Comparison of ENCODE assay signal across 14 cellular contexts in genomic region chr2:151043484-151043883, GRCh38.
DNase-seq lines count a peak whose midpoint lies in the region; FAIRE-seq and TF ChIP-seq lines count a peak whose summit lies in the region.
"Had no signal": no experiment of that assay in that cellular context is flagged by ENCODE, and none has a peak within 500 bp of the region (broad histone marks: within the 10 kb centered on the region; RNA-seq: fewer than 3 reads in every experiment).

No MANE protein-coding gene starts in this region.

- DNase-seq in DMS 273 treated with DMSO at 0.1 percent for 48 hours (lab: John Stamatoyannopoulos, UW) (peak; percentile 61), LoVo (ENCODE audit: low spot score) (peak; percentile 20), amniotic epithelial cell (ENCODE audit: low read depth) (peak; percentile 66), keratinocyte (ENCODE audit: low read depth, low spot score) (peak; percentile 84), NCI-H82 treated with DMSO at 0.1 percent for 48 hours (lab: John Stamatoyannopoulos, UW; ENCODE audit: unreplicated experiment) (no peak), GM10248 (ENCODE audit: extremely low spot score) (no peak)
- no peak for DNase-seq in activated T-helper 2 cell treated with anti-CD3 and anti-CD28 coated beads, Interferon-gamma antibody, Interleukin-2, Interleukin-4, amounts not matched to agents 10 μg/mL and 5 μg/mL and 100 μg/mL, durations not matched to agents 14 hours and 24 hours and 36 hours (ENCODE audit: low spot score)
- DNase-seq in activated CD4-positive, alpha-beta T cell treated with anti-CD3 and anti-CD28 coated beads, Interleukin-2, amount 10 ng/mL, durations not matched to agents 24 days and 14 days, result no peak
- DNase-seq: effector memory CD4-positive, alpha-beta T cell; GOT3; mucosa of descending colon; MV-4-11 had no signal

- intact Hi-C loops in activated T-helper 2 cell treated with anti-CD3 and anti-CD28 coated beads, Interferon-gamma antibody, Interleukin-2, Interleukin-4, amounts not matched to agents 10 μg/mL and 5 μg/mL and 100 μg/mL, durations not matched to agents 14 hours and 24 hours and 36 hours (cut with micrococcal nuclease), result no loop called here
- intact Hi-C loops in activated CD4-positive, alpha-beta T cell treated with anti-CD3 and anti-CD28 coated beads, Interleukin-2, amount 10 ng/mL, durations not matched to agents 24 days and 14 days (cut with micrococcal nuclease), result no loop called here

- CTCF ChIA-PET in GM10248 (lab: Yijun Ruan, JAX), result no interaction called here

- peaks cover 24% of the 10 kb centered on the region for H3K4me1 ChIP-seq in keratinocyte (ENCODE audit: control insufficient read depth, extremely low read depth, insufficient read depth, low read length)
- H3K4me1 ChIP-seq: BLaER1 treated with 17β-estradiol and CSF1 and Interleukin-3, amounts not matched to agents 10 nM and 100 nM had no signal

- peak overlapping the region in 1 of 3 experiments; percentile 18 for H3K4me3 ChIP-seq in keratinocyte (ENCODE audit: control insufficient read depth in 2 of 3, extremely low read depth in 1 of 3, insufficient read depth in 2 of 3, low read depth in 1 of 3, low read length in 3 of 3)
- H3K4me3 ChIP-seq: BLaER1 treated with 17β-estradiol and CSF1 and Interleukin-3, amounts not matched to agents 10 nM and 100 nM; mucosa of descending colon had no signal

- POLR2A ChIA-PET in GM10248 (lab: Yijun Ruan, JAX), result no interaction called here

- H3K9ac ChIP-seq in keratinocyte (ENCODE audit: control insufficient read depth, extremely low read depth, insufficient read depth, low read length), result no peak overlapping the region
- H3K9ac ChIP-seq: BLaER1 treated with 17β-estradiol and CSF1 and Interleukin-3, amounts not matched to agents 10 nM and 100 nM had no signal

- no peaks in the 10 kb centered on the region for H3K36me3 Mint-ChIP-seq in activated T-helper 2 cell treated with anti-CD3 and anti-CD28 coated beads, Interferon-gamma antibody, Interleukin-2, Interleukin-4, amounts not matched to agents 10 μg/mL and 5 μg/mL and 100 μg/mL, durations not matched to agents 14 hours and 24 hours and 36 hours (ENCODE audit: low read depth)
- H3K36me3 Mint-ChIP-seq in activated CD4-positive, alpha-beta T cell treated with anti-CD3 and anti-CD28 coated beads, Interleukin-2, amount 10 ng/mL, durations not matched to agents 24 days and 14 days (ENCODE audit: low read depth), result no peaks in the 10 kb centered on the region
- H3K36me3 Mint-ChIP-seq: activated naive CD8-positive, alpha-beta T cell had no signal

- TF ChIP-seq CTCF in keratinocyte (optimal IDR thresholded peaks at IDR 0.05 in 1 of 3, IDR thresholded peaks at IDR 0.05 in 1 of 3, conservative IDR thresholded peaks at IDR 0.05 in 1 of 3; ENCODE audit: extremely low read depth in 1 of 3, insufficient read depth in 2 of 3, low read length in 3 of 3) (no peak), GM10248 (IDR thresholded peaks at IDR 0.05; ENCODE audit: control extremely low read depth, extremely low read depth, low read depth, missing control alignments) (no peak)

- no peaks in the 10 kb centered on the region for H3K27me3 ChIP-seq in keratinocyte (ENCODE audit: control insufficient read depth, extremely low read depth, insufficient read depth, low read length)
- H3K27me3 ChIP-seq: BLaER1 treated with 17β-estradiol and CSF1 and Interleukin-3, amounts not matched to agents 10 nM and 100 nM had no signal

- dilution Hi-C loops in keratinocyte (cut with MboI; ENCODE audit: extremely low pct_ligation_motif_present, low sequenced_read_pairs), result no loop called here

- no peaks in the 10 kb centered on the region for H3K36me3 ChIP-seq in keratinocyte (ENCODE audit: control insufficient read depth in 2 of 2, extremely low read depth in 1 of 2, insufficient read depth in 2 of 2, low read length in 2 of 2)
- H3K36me3 ChIP-seq: BLaER1 treated with 17β-estradiol and CSF1 and Interleukin-3, amounts not matched to agents 10 nM and 100 nM had no signal

- peak overlapping the region; percentile 37 for H3K4me2 ChIP-seq in keratinocyte (ENCODE audit: control insufficient read depth, extremely low read depth, insufficient read depth, low read depth, low read length)
- H3K4me2 ChIP-seq: BLaER1 treated with 17β-estradiol and CSF1 and Interleukin-3, amounts not matched to agents 10 nM and 100 nM had no signal

- H3K27ac ChIP-seq in keratinocyte (ENCODE audit: control insufficient read depth, insufficient read depth, low read length), result peak overlapping the region; percentile 74
- H3K27ac ChIP-seq: BLaER1 treated with 17β-estradiol and CSF1 and Interleukin-3, amounts not matched to agents 10 nM and 100 nM had no signal

- H2AFZ ChIP-seq in keratinocyte (ENCODE audit: control insufficient read depth, low read length), result no peak overlapping the region

- peak; percentile 93 for FAIRE-seq in keratinocyte (lab: Jason Lieb, UNC)

- no peaks in the 10 kb centered on the region for H4K20me1 ChIP-seq in keratinocyte (ENCODE audit: control insufficient read depth, extremely low read depth, insufficient read depth, low read length)
- H4K20me1 ChIP-seq: BLaER1 treated with 17β-estradiol and CSF1 and Interleukin-3, amounts not matched to agents 10 nM and 100 nM had no signal

- H3K27ac Mint-ChIP-seq in activated T-helper 2 cell treated with anti-CD3 and anti-CD28 coated beads, Interferon-gamma antibody, Interleukin-2, Interleukin-4, amounts not matched to agents 10 μg/mL and 5 μg/mL and 100 μg/mL, durations not matched to agents 14 hours and 24 hours and 36 hours, result no peak overlapping the region
- H3K27ac Mint-ChIP-seq in activated CD4-positive, alpha-beta T cell treated with anti-CD3 and anti-CD28 coated beads, Interleukin-2, amount 10 ng/mL, durations not matched to agents 24 days and 14 days, result no peak overlapping the region
- H3K27ac Mint-ChIP-seq: activated naive CD8-positive, alpha-beta T cell had no signal

- no peaks in the 10 kb centered on the region for H3K27me3 Mint-ChIP-seq in activated T-helper 2 cell treated with anti-CD3 and anti-CD28 coated beads, Interferon-gamma antibody, Interleukin-2, Interleukin-4, amounts not matched to agents 10 μg/mL and 5 μg/mL and 100 μg/mL, durations not matched to agents 14 hours and 24 hours and 36 hours (ENCODE audit: low read depth)
- H3K27me3 Mint-ChIP-seq in activated CD4-positive, alpha-beta T cell treated with anti-CD3 and anti-CD28 coated beads, Interleukin-2, amount 10 ng/mL, durations not matched to agents 24 days and 14 days, result no peaks in the 10 kb centered on the region

- no peaks in the 10 kb centered on the region for H3K4me1 Mint-ChIP-seq in activated T-helper 2 cell treated with anti-CD3 and anti-CD28 coated beads, Interferon-gamma antibody, Interleukin-2, Interleukin-4, amounts not matched to agents 10 μg/mL and 5 μg/mL and 100 μg/mL, durations not matched to agents 14 hours and 24 hours and 36 hours (ENCODE audit: low read depth)
- H3K4me1 Mint-ChIP-seq in activated CD4-positive, alpha-beta T cell treated with anti-CD3 and anti-CD28 coated beads, Interleukin-2, amount 10 ng/mL, durations not matched to agents 24 days and 14 days, result no peaks in the 10 kb centered on the region

- H3K9me3 Mint-ChIP-seq in activated T-helper 2 cell treated with anti-CD3 and anti-CD28 coated beads, Interferon-gamma antibody, Interleukin-2, Interleukin-4, amounts not matched to agents 10 μg/mL and 5 μg/mL and 100 μg/mL, durations not matched to agents 14 hours and 24 hours and 36 hours, result no peaks in the 10 kb centered on the region
- H3K9me3 Mint-ChIP-seq in activated CD4-positive, alpha-beta T cell treated with anti-CD3 and anti-CD28 coated beads, Interleukin-2, amount 10 ng/mL, durations not matched to agents 24 days and 14 days, result no peaks in the 10 kb centered on the region

- no peaks in the 10 kb centered on the region for H3K79me2 ChIP-seq in keratinocyte (ENCODE audit: control insufficient read depth, insufficient read depth, low read length)

- no peak overlapping the region for H3K4me3 Mint-ChIP-seq in activated T-helper 2 cell treated with anti-CD3 and anti-CD28 coated beads, Interferon-gamma antibody, Interleukin-2, Interleukin-4, amounts not matched to agents 10 μg/mL and 5 μg/mL and 100 μg/mL, durations not matched to agents 14 hours and 24 hours and 36 hours (ENCODE audit: low read depth)
- no peak overlapping the region for H3K4me3 Mint-ChIP-seq in activated CD4-positive, alpha-beta T cell treated with anti-CD3 and anti-CD28 coated beads, Interleukin-2, amount 10 ng/mL, durations not matched to agents 24 days and 14 days
- H3K4me3 Mint-ChIP-seq: activated naive CD8-positive, alpha-beta T cell had no signal

- no peaks in the 10 kb centered on the region for H3K9me3 ChIP-seq in keratinocyte (ENCODE audit: control insufficient read depth, low read depth, low read length)
- H3K9me3 ChIP-seq: mucosa of descending colon had no signal

- H3K9me1 ChIP-seq in keratinocyte (ENCODE audit: control insufficient read depth, extremely low read depth, insufficient read depth, low read length), result no peaks in the 10 kb centered on the region

Comparison
In these comparisons a context has a peak if more than half of its experiments do, and no peak if none do; other contexts are left out.
1. DNase-seq: peak in DMS 273 treated with DMSO at 0.1 percent for 48 hours (single experiment), LoVo (single experiment), amniotic epithelial cell (single experiment) and keratinocyte (single experiment); none in activated T-helper 2 cell treated with anti-CD3 and anti-CD28 coated beads, Interferon-gamma antibody, Interleukin-2, Interleukin-4, amounts not matched to agents 10 μg/mL and 5 μg/mL and 100 μg/mL, durations not matched to agents 14 hours and 24 hours and 36 hours (single experiment), NCI-H82 treated with DMSO at 0.1 percent for 48 hours (single experiment), GM10248 (single experiment) and activated CD4-positive, alpha-beta T cell treated with anti-CD3 and anti-CD28 coated beads, Interleukin-2, amount 10 ng/mL, durations not matched to agents 24 days and 14 days (single experiment).